In genomic region chr11:130449996-130450419, GRCh38 we compare ENCODE assay signal across 9 cellular contexts. TPM values are rescaled to one million over a fixed set of nuclear protein-coding genes. Genes with fewer than 3 reads are reported as not detected.
DNase-seq lines count a peak whose midpoint lies in the region; ATAC-seq and TF ChIP-seq lines count a peak whose summit lies in the region.
"Had no signal": no experiment of that assay in that cellular context is flagged by ENCODE, and none has a peak within 500 bp of the region (broad histone marks: within the 10 kb centered on the region; RNA-seq: fewer than 3 reads in every experiment).

No MANE protein-coding gene starts in this region.

- H3K4me1 ChIP-seq in spleen = peaks cover 13 to 31% (median 21%) of the 10 kb centered on the region in 6 donors
- no peaks in the 10 kb centered on the region for H3K4me1 ChIP-seq in MM.1S (ENCODE audit: low read length)

- no peak overlapping the region for H3K4me2 ChIP-seq in MM.1S (ENCODE audit: low read depth, low read length)

- H3K9me2 ChIP-seq in MM.1S (replicated peaks; ENCODE audit: insufficient read depth, low read length) = no peaks in the 10 kb centered on the region

- no peak for TF ChIP-seq POLR2A in spleen (IDR thresholded peaks at IDR 0.05)

- H3K4me3 ChIP-seq in choroid plexus epithelial cell (ENCODE audit: low read depth, low read length) (peak overlapping the region; percentile 70), kidney epithelial cell (ENCODE audit: low read depth, low read length) (peak overlapping the region; percentile 60), spleen (peak overlapping the region in 7 of 8 donors; percentile 35 to 70 (median 45)), MM.1S (ENCODE audit: low read length) (no peak overlapping the region)

- DNase-seq in NCI-H2227 treated with DMSO at 0.1 percent for 48 hours (lab: John Stamatoyannopoulos, UW) = peak; percentile 29
- peak; percentile 93 for DNase-seq in choroid plexus epithelial cell (ENCODE audit: low read depth)
- DNase-seq in kidney epithelial cell (ENCODE audit: low read depth) = no peak
- no peak for DNase-seq in spleen
- DNase-seq in MM.1S = no peak
- DNase-seq in foreskin melanocyte = no peak
- no peak for DNase-seq in SIG-M5 (lab: John Stamatoyannopoulos, UW)

- H2AFZ ChIP-seq in MM.1S (ENCODE audit: low read length) = no peak overlapping the region

- ATAC-seq in HG02970 (IDR thresholded peaks at IDR 0.05; ENCODE audit: low FRiP score, unreplicated experiment) = no peak
- ATAC-seq: stimulated activated memory B cell treated with anti-CD40 and anti-IgM and Interleukin-4, amounts not matched to agents 10 μg/mL and 1 μg/mL and 100 μg/mL, for 72 hours had no signal

- WGBS in spleen, 5 donors = 19 to 29% (median 25%) methylated on average over 24 to 29 of the region's 29 CpGs

- H3F3A ChIP-seq in MM.1S (ENCODE audit: insufficient read depth, low read length) = peaks cover 7% of the 10 kb centered on the region; the same call in 1 of the 2 replicates

- intact Hi-C loops in spleen (cut with DNase I; ENCODE audit: low total_unique reads) = no loop called here

- H3K27ac ChIP-seq in spleen (peak overlapping the region in 5 of 8 donors; percentile 31 to 61 (median 49)), MM.1S (ENCODE audit: low read length) (no peak overlapping the region)

- H3K27me3 ChIP-seq in kidney epithelial cell (ENCODE audit: control insufficient read depth, insufficient read depth, low read length) = peaks cover 6% of the 10 kb centered on the region
- peaks cover 0 to 76% (median 27%) of the 10 kb centered on the region in 7 donors for H3K27me3 ChIP-seq in spleen (replicated peaks in 1 of 7)
- no peaks in the 10 kb centered on the region for H3K27me3 ChIP-seq in MM.1S (replicated peaks; ENCODE audit: insufficient read depth, low read length)

- peak; percentile 87 for TF ChIP-seq CTCF in choroid plexus epithelial cell (conservative IDR thresholded peaks at IDR 0.05; ENCODE audit: low read depth, low read length)
- TF ChIP-seq CTCF in kidney epithelial cell (IDR thresholded peaks at IDR 0.05; ENCODE audit: insufficient read depth, low read length, poor library complexity, severe bottlenecking) = peak; percentile 78
- peak in 8 of 11 experiments; percentile 25 to 56 (median 40) for TF ChIP-seq CTCF in spleen (IDR thresholded peaks at IDR 0.05 in 8 of 11, conservative IDR thresholded peaks at IDR 0.05 in 3 of 11)
- no peak for TF ChIP-seq CTCF in MM.1S (IDR thresholded peaks at IDR 0.05; ENCODE audit: low read length)

- H3K79me2 ChIP-seq in MM.1S (ENCODE audit: low read length) = peaks cover 7% of the 10 kb centered on the region; the same call in 1 of the 2 replicates

- no peak overlapping the region for H3K9ac ChIP-seq in MM.1S (ENCODE audit: low read length)

- H4K20me1 ChIP-seq in MM.1S (ENCODE audit: insufficient read depth, low read length) = no peaks in the 10 kb centered on the region

- H3K9me3 ChIP-seq in spleen (no peaks in the 10 kb centered on the region), MM.1S (replicated peaks; ENCODE audit: insufficient read depth, low read length) (no peaks in the 10 kb centered on the region)

- H3K36me3 ChIP-seq in kidney epithelial cell (ENCODE audit: control insufficient read depth, insufficient read depth, low read length) (no peaks in the 10 kb centered on the region), spleen (no peaks in the 10 kb centered on the region), MM.1S (replicated peaks; ENCODE audit: insufficient read depth, low read length) (no peaks in the 10 kb centered on the region)

RNA-seq across cellular contexts. Expression of gene ADAMTS15, which starts 1.6 kb away (rescaled TPM):
- 3.9 and 4.2 TPM in 2 replicates for total RNA-seq in kidney epithelial cell
- total RNA-seq in spleen = 1 to 10 TPM; 1.1 to 6.9 (median 3.1) TPM
- 1 to 10 TPM in 1 of 3 donors, under 1 TPM in 2; 0.41 to 1.9 (median 0.43) TPM for polyA plus RNA-seq in spleen

RNA-seq across cellular contexts. Expression of gene ADAMTS8, which starts 21.6 kb away (rescaled TPM):
- total RNA-seq in kidney epithelial cell (not detected in 2 replicates), spleen (1 to 10 TPM in 2 of 7 donors, under 1 TPM in 4, not detected in 1; 0.39 to 2.5 (median 0.73) TPM)
- 1 to 10 TPM in 1 of 3 donors, under 1 TPM in 2; 0.30 to 1.1 (median 0.48) TPM for polyA plus RNA-seq in spleen

Comparison
In these comparisons a context has a peak if more than half of its experiments do, and no peak if none do; other contexts are left out.
1. DNase-seq: peak in NCI-H2227 treated with DMSO at 0.1 percent for 48 hours (single experiment) and choroid plexus epithelial cell (single experiment); none in kidney epithelial cell (single experiment), spleen (single experiment), MM.1S (single experiment), foreskin melanocyte (single experiment) and SIG-M5 (single experiment).